In genomic region chr9:99860266-99860665, GRCh38 we compare ENCODE assay signal across 26 cellular contexts.
"Had no signal": no experiment of that assay in that cellular context is flagged by ENCODE, and none has a peak within 500 bp of the region (broad histone marks: within the 10 kb centered on the region; RNA-seq: fewer than 3 reads in every experiment).

No MANE protein-coding gene starts in this region.

- H3K4me3 ChIP-seq: ascending aorta, heart left ventricle, ovary, skin epidermis, thyroid gland, upper lobe of left lung, vagina had no signal

- DNase-seq: activated CD4-positive, alpha-beta memory T cell treated with anti-CD3 and anti-CD28 coated beads, Interleukin-2, amount 10 ng/mL, durations not matched to agents 7 days and 5 days; activated CD4-positive, alpha-beta T cell treated with anti-CD3 and anti-CD28 coated beads, Interleukin-2, amount 10 ng/mL, durations not matched to agents 7 days and 5 days; activated CD4-positive, CD25-positive, alpha-beta regulatory T cell treated with anti-CD3 and anti-CD28 coated beads, Interleukin-2, amount 50 U/mL, for 72 hours; activated CD8-positive, alpha-beta memory T cell treated with anti-CD3 and anti-CD28 coated beads, Interleukin-2, amount 50 U/mL, for 48 hours; activated gamma-delta T cell; activated naive CD4-positive, alpha-beta T cell treated with anti-CD3 and anti-CD28 coated beads, Interleukin-2, amount 10 ng/mL, durations not matched to agents 7 days and 5 days; activated naive CD8-positive, alpha-beta T cell treated with anti-CD3 and anti-CD28 coated beads, Interleukin-2, amount 10 ng/mL, durations not matched to agents 7 days and 5 days; activated T-cell treated with anti-CD3 and anti-CD28 coated beads, Interleukin-2, amount 50 U/mL, for 24 hours; caudate nucleus; heart left ventricle; immature natural killer cell; kidney; left colon; ovary; stimulated activated CD4-positive, alpha-beta T cell treated with anti-CD3 and anti-CD28 coated beads, Interleukin-12 subunit alpha, Interleukin-12 subunit beta, amount 100 ng/mL, for 4 hours; stimulated activated CD4-positive, alpha-beta T cell treated with anti-CD3 and anti-CD28 coated beads, Interleukin-4, amount 100 ng/mL, for 24 hours; stimulated activated naive CD8-positive, alpha-beta T cell treated with anti-CD3 and anti-CD28 coated beads, Interleukin-15, amount 100 ng/mL, for 72 hours; T-helper 2 cell; thyroid gland; upper lobe of left lung had no signal

- H3K4me1 Mint-ChIP-seq: activated CD4-positive, alpha-beta memory T cell treated with anti-CD3 and anti-CD28 coated beads, Interleukin-2, amount 10 ng/mL, durations not matched to agents 7 days and 5 days; activated CD4-positive, alpha-beta T cell treated with anti-CD3 and anti-CD28 coated beads, Interleukin-2, amount 10 ng/mL, durations not matched to agents 7 days and 5 days; activated naive CD4-positive, alpha-beta T cell treated with anti-CD3 and anti-CD28 coated beads, Interleukin-2, amount 10 ng/mL, durations not matched to agents 7 days and 5 days; activated naive CD8-positive, alpha-beta T cell treated with anti-CD3 and anti-CD28 coated beads, Interleukin-2, amount 10 ng/mL, durations not matched to agents 7 days and 5 days; memory B cell; stimulated activated naive CD8-positive, alpha-beta T cell treated with anti-CD3 and anti-CD28 coated beads, Interleukin-15, amount 100 ng/mL, for 72 hours had no signal

- H3K4me1 ChIP-seq: ascending aorta, upper lobe of left lung had no signal

- H3K4me3 Mint-ChIP-seq: activated CD4-positive, alpha-beta memory T cell treated with anti-CD3 and anti-CD28 coated beads, Interleukin-2, amount 10 ng/mL, durations not matched to agents 7 days and 5 days; activated CD4-positive, alpha-beta T cell treated with anti-CD3 and anti-CD28 coated beads, Interleukin-2, amount 10 ng/mL, durations not matched to agents 7 days and 5 days; activated naive CD4-positive, alpha-beta T cell treated with anti-CD3 and anti-CD28 coated beads, Interleukin-2, amount 10 ng/mL, durations not matched to agents 7 days and 5 days; activated naive CD8-positive, alpha-beta T cell treated with anti-CD3 and anti-CD28 coated beads, Interleukin-2, amount 10 ng/mL, durations not matched to agents 7 days and 5 days; activated T-cell treated with anti-CD3 and anti-CD28 coated beads, Interleukin-2, amount 50 U/mL, for 24 hours; immature natural killer cell; memory B cell; natural killer cell treated with Interleukin-12 subunit alpha and Interleukin-12 subunit beta and Interleukin-15 and Interleukin-18, amount 100 ng/mL, for 72 hours; stimulated activated effector memory CD8-positive, alpha-beta T cell treated with anti-CD3 and anti-CD28 coated beads, Interleukin-12 subunit alpha, Interleukin-12 subunit beta, amount 100 ng/mL, for 72 hours; stimulated activated naive CD8-positive, alpha-beta T cell treated with anti-CD3 and anti-CD28 coated beads, Interleukin-15, amount 100 ng/mL, for 72 hours had no signal

- H3K27me3 Mint-ChIP-seq: activated CD4-positive, alpha-beta memory T cell treated with anti-CD3 and anti-CD28 coated beads, Interleukin-2, amount 10 ng/mL, durations not matched to agents 7 days and 5 days; activated CD4-positive, alpha-beta T cell treated with anti-CD3 and anti-CD28 coated beads, Interleukin-2, amount 10 ng/mL, durations not matched to agents 7 days and 5 days; activated naive CD8-positive, alpha-beta T cell treated with anti-CD3 and anti-CD28 coated beads, Interleukin-2, amount 10 ng/mL, durations not matched to agents 7 days and 5 days; activated T-cell treated with anti-CD3 and anti-CD28 coated beads, Interleukin-2, amount 50 U/mL, for 24 hours; memory B cell; natural killer cell treated with Interleukin-12 subunit alpha and Interleukin-12 subunit beta and Interleukin-15 and Interleukin-18, amount 100 ng/mL, for 72 hours; stimulated activated naive CD8-positive, alpha-beta T cell treated with anti-CD3 and anti-CD28 coated beads, Interleukin-15, amount 100 ng/mL, for 72 hours had no signal

- H3K9me3 Mint-ChIP-seq: activated CD4-positive, alpha-beta memory T cell treated with anti-CD3 and anti-CD28 coated beads, Interleukin-2, amount 10 ng/mL, durations not matched to agents 7 days and 5 days; activated naive CD4-positive, alpha-beta T cell treated with anti-CD3 and anti-CD28 coated beads, Interleukin-2, amount 10 ng/mL, durations not matched to agents 7 days and 5 days; activated naive CD8-positive, alpha-beta T cell treated with anti-CD3 and anti-CD28 coated beads, Interleukin-2, amount 10 ng/mL, durations not matched to agents 7 days and 5 days; activated T-cell treated with anti-CD3 and anti-CD28 coated beads, Interleukin-2, amount 50 U/mL, for 24 hours; immature natural killer cell; memory B cell; natural killer cell treated with Interleukin-12 subunit alpha and Interleukin-12 subunit beta and Interleukin-15 and Interleukin-18, amount 100 ng/mL, for 72 hours; stimulated activated effector memory CD8-positive, alpha-beta T cell treated with anti-CD3 and anti-CD28 coated beads, Interleukin-12 subunit alpha, Interleukin-12 subunit beta, amount 100 ng/mL, for 72 hours; stimulated activated naive CD8-positive, alpha-beta T cell treated with anti-CD3 and anti-CD28 coated beads, Interleukin-15, amount 100 ng/mL, for 72 hours had no signal

- H3K36me3 Mint-ChIP-seq: activated naive CD4-positive, alpha-beta T cell treated with anti-CD3 and anti-CD28 coated beads, Interleukin-2, amount 10 ng/mL, durations not matched to agents 7 days and 5 days; immature natural killer cell; memory B cell; natural killer cell treated with Interleukin-12 subunit alpha and Interleukin-12 subunit beta and Interleukin-15 and Interleukin-18, amount 100 ng/mL, for 72 hours had no signal

- H3K27me3 ChIP-seq: ascending aorta, heart left ventricle, ovary, thyroid gland, upper lobe of left lung, vagina had no signal

- H3K27ac ChIP-seq: ascending aorta, heart left ventricle, ovary, skin epidermis, thyroid gland, upper lobe of left lung, vagina had no signal

- H3K9me3 ChIP-seq: ascending aorta, heart left ventricle, ovary, thyroid gland, upper lobe of left lung, vagina had no signal

- H3K36me3 ChIP-seq: ascending aorta, ovary, thyroid gland, upper lobe of left lung, vagina had no signal

- H3K27ac Mint-ChIP-seq: activated CD4-positive, alpha-beta memory T cell treated with anti-CD3 and anti-CD28 coated beads, Interleukin-2, amount 10 ng/mL, durations not matched to agents 7 days and 5 days; activated CD4-positive, alpha-beta T cell treated with anti-CD3 and anti-CD28 coated beads, Interleukin-2, amount 10 ng/mL, durations not matched to agents 7 days and 5 days; activated naive CD4-positive, alpha-beta T cell treated with anti-CD3 and anti-CD28 coated beads, Interleukin-2, amount 10 ng/mL, durations not matched to agents 7 days and 5 days; activated naive CD8-positive, alpha-beta T cell treated with anti-CD3 and anti-CD28 coated beads, Interleukin-2, amount 10 ng/mL, durations not matched to agents 7 days and 5 days; activated T-cell treated with anti-CD3 and anti-CD28 coated beads, Interleukin-2, amount 50 U/mL, for 24 hours; immature natural killer cell; memory B cell; natural killer cell treated with Interleukin-12 subunit alpha and Interleukin-12 subunit beta and Interleukin-15 and Interleukin-18, amount 100 ng/mL, for 72 hours; stimulated activated effector memory CD8-positive, alpha-beta T cell treated with anti-CD3 and anti-CD28 coated beads, Interleukin-12 subunit alpha, Interleukin-12 subunit beta, amount 100 ng/mL, for 72 hours; stimulated activated naive CD8-positive, alpha-beta T cell treated with anti-CD3 and anti-CD28 coated beads, Interleukin-15, amount 100 ng/mL, for 72 hours had no signal
